In genomic region chr10:103824281-103824680, GRCh38 we compare ENCODE assay signal across 19 cellular contexts. TPM values are rescaled to one million over a fixed set of nuclear protein-coding genes. Genes with fewer than 3 reads are reported as not detected.
DNase-seq lines count a peak whose midpoint lies in the region; ATAC-seq, FAIRE-seq and TF ChIP-seq lines count a peak whose summit lies in the region.
"Had no signal": no experiment of that assay in that cellular context is flagged by ENCODE, and none has a peak within 500 bp of the region (broad histone marks: within the 10 kb centered on the region; RNA-seq: fewer than 3 reads in every experiment).

No MANE protein-coding gene starts in this region.

- peaks cover 6% of the 10 kb centered on the region for H3K27me3 Mint-ChIP-seq in activated naive CD4-positive, alpha-beta T cell treated with anti-CD3 and anti-CD28 coated beads for 36 hours (ENCODE audit: low read depth)
- H3K27me3 Mint-ChIP-seq in activated T-helper 17 cell treated with anti-CD3 and anti-CD28 coated beads, Interleukin-2, amount 50 U/mL, for 72 hours: peaks cover 9% of the 10 kb centered on the region
- peaks cover 5% of the 10 kb centered on the region for H3K27me3 Mint-ChIP-seq in type B pancreatic cell
- H3K27me3 Mint-ChIP-seq in natural killer cell treated with Interleukin-12 subunit alpha and Interleukin-12 subunit beta and Interleukin-15 and Interleukin-18, amount 100 ng/mL, for 72 hours: peaks cover 6 to 16% of the 10 kb centered on the region in 2 donors

- CTCF ChIA-PET in activated naive CD4-positive, alpha-beta T cell treated with anti-CD3 and anti-CD28 coated beads for 36 hours (lab: Charles Lee): interaction anchor here (0.7 kb wide), 1 partner anchor 112 kb away, joined by 3 read pairs; no protein-coding TSS in a partner anchor

- H3K27me3 ChIP-seq in iPS-15b (ENCODE audit: control insufficient read depth, insufficient read depth, low read length): no peaks in the 10 kb centered on the region
- H3K27me3 ChIP-seq: Peyer's patch had no signal

- no peak overlapping the region for H3K4me3 ChIP-seq in iPS-15b (ENCODE audit: low read depth, low read length)
- H3K4me3 ChIP-seq: GM23248, Peyer's patch had no signal

- intact Hi-C loops in activated naive CD4-positive, alpha-beta T cell treated with anti-CD3 and anti-CD28 coated beads for 36 hours (cut with micrococcal nuclease): no loop called here

- H3K27ac Mint-ChIP-seq in activated naive CD4-positive, alpha-beta T cell treated with anti-CD3 and anti-CD28 coated beads for 36 hours: peak overlapping the region; percentile 37
- H3K27ac Mint-ChIP-seq in activated T-helper 17 cell treated with anti-CD3 and anti-CD28 coated beads, Interleukin-2, amount 50 U/mL, for 72 hours: peak overlapping the region; percentile 8
- peak overlapping the region; percentile 71 for H3K27ac Mint-ChIP-seq in type B pancreatic cell
- H3K27ac Mint-ChIP-seq in natural killer cell treated with Interleukin-12 subunit alpha and Interleukin-12 subunit beta and Interleukin-15 and Interleukin-18, amount 100 ng/mL, for 72 hours: no peak overlapping the region
- H3K27ac Mint-ChIP-seq: IgD-negative memory B cell had no signal

- H3K4me1 ChIP-seq in iPS-15b (ENCODE audit: control insufficient read depth, insufficient read depth, low read length): no peaks in the 10 kb centered on the region

- H3K4me1 Mint-ChIP-seq in activated naive CD4-positive, alpha-beta T cell treated with anti-CD3 and anti-CD28 coated beads for 36 hours (ENCODE audit: low read depth): no peaks in the 10 kb centered on the region
- peaks cover 3% of the 10 kb centered on the region for H3K4me1 Mint-ChIP-seq in activated T-helper 17 cell treated with anti-CD3 and anti-CD28 coated beads, Interleukin-2, amount 50 U/mL, for 72 hours
- H3K4me1 Mint-ChIP-seq in type B pancreatic cell (ENCODE audit: unreplicated experiment): peaks cover 53% of the 10 kb centered on the region
- peaks cover 5 to 6% of the 10 kb centered on the region in 2 donors for H3K4me1 Mint-ChIP-seq in natural killer cell treated with Interleukin-12 subunit alpha and Interleukin-12 subunit beta and Interleukin-15 and Interleukin-18, amount 100 ng/mL, for 72 hours (ENCODE audit: low read depth in 2 of 2)
- H3K4me1 Mint-ChIP-seq: IgD-negative memory B cell had no signal

- H3K36me3 Mint-ChIP-seq in activated naive CD4-positive, alpha-beta T cell treated with anti-CD3 and anti-CD28 coated beads for 36 hours (ENCODE audit: low read depth): no peaks in the 10 kb centered on the region
- no peaks in the 10 kb centered on the region for H3K36me3 Mint-ChIP-seq in activated T-helper 17 cell treated with anti-CD3 and anti-CD28 coated beads, Interleukin-2, amount 50 U/mL, for 72 hours (ENCODE audit: low read depth)
- peaks cover 4% of the 10 kb centered on the region for H3K36me3 Mint-ChIP-seq in type B pancreatic cell
- no peaks in the 10 kb centered on the region for H3K36me3 Mint-ChIP-seq in natural killer cell treated with Interleukin-12 subunit alpha and Interleukin-12 subunit beta and Interleukin-15 and Interleukin-18, amount 100 ng/mL, for 72 hours
- H3K36me3 Mint-ChIP-seq: CD4-positive, alpha-beta memory T cell; IgD-negative memory B cell had no signal

- TF ChIP-seq CTCF in type B pancreatic cell (conservative IDR thresholded peaks at IDR 0.05) (no peak), D721Med (IDR thresholded peaks at IDR 0.05; ENCODE audit: insufficient read depth, missing control alignments) (no peak)

- no peaks in the 10 kb centered on the region for H3K9me3 ChIP-seq in iPS-15b (ENCODE audit: control insufficient read depth, insufficient read depth, low read length)
- H3K9me3 ChIP-seq: Peyer's patch had no signal

- no peaks in the 10 kb centered on the region for H3K9me3 Mint-ChIP-seq in activated naive CD4-positive, alpha-beta T cell treated with anti-CD3 and anti-CD28 coated beads for 36 hours
- H3K9me3 Mint-ChIP-seq in activated T-helper 17 cell treated with anti-CD3 and anti-CD28 coated beads, Interleukin-2, amount 50 U/mL, for 72 hours: no peaks in the 10 kb centered on the region
- no peaks in the 10 kb centered on the region for H3K9me3 Mint-ChIP-seq in type B pancreatic cell
- H3K9me3 Mint-ChIP-seq in natural killer cell treated with Interleukin-12 subunit alpha and Interleukin-12 subunit beta and Interleukin-15 and Interleukin-18, amount 100 ng/mL, for 72 hours: no peaks in the 10 kb centered on the region
- H3K9me3 Mint-ChIP-seq: IgD-negative memory B cell had no signal

- no peak for DNase-seq in activated naive CD4-positive, alpha-beta T cell treated with anti-CD3 and anti-CD28 coated beads for 36 hours
- DNase-seq in activated naive CD4-positive, alpha-beta T cell treated with anti-CD3 and anti-CD28 coated beads, Interleukin-2, amount 50 U/mL, for 16 hours: no peak
- no peak for DNase-seq in type B pancreatic cell (ENCODE audit: extremely low spot score, unreplicated experiment)
- no peak for DNase-seq in D721Med (ENCODE audit: insufficient read length, low spot score)
- no peak for DNase-seq in natural killer cell treated with Interleukin-12 subunit alpha and Interleukin-12 subunit beta and Interleukin-15 and Interleukin-18, amount 100 ng/mL, for 72 hours (ENCODE audit: low spot score)
- DNase-seq in NCI-H187 (lab: John Stamatoyannopoulos, UW): no peak
- DNase-seq: CD4-positive, alpha-beta memory T cell; DMS79 treated with DMSO at 0.1 percent for 48 hours; GM23248; NCI-H1694; NCI-H446; NCI-H82; Peyer's patch; SIG-M5 had no signal

- H3K36me3 ChIP-seq in iPS-15b (ENCODE audit: control insufficient read depth, insufficient read depth, low read length): no peaks in the 10 kb centered on the region
- H3K36me3 ChIP-seq: Peyer's patch had no signal

- H3K9ac ChIP-seq in iPS-15b (ENCODE audit: low read depth, low read length): peak overlapping the region; percentile 24
- H3K9ac ChIP-seq: GM23248 had no signal

- no peak overlapping the region for H3K4me3 Mint-ChIP-seq in activated naive CD4-positive, alpha-beta T cell treated with anti-CD3 and anti-CD28 coated beads for 36 hours
- no peak overlapping the region for H3K4me3 Mint-ChIP-seq in activated T-helper 17 cell treated with anti-CD3 and anti-CD28 coated beads, Interleukin-2, amount 50 U/mL, for 72 hours
- no peak overlapping the region for H3K4me3 Mint-ChIP-seq in type B pancreatic cell
- no peak overlapping the region for H3K4me3 Mint-ChIP-seq in natural killer cell treated with Interleukin-12 subunit alpha and Interleukin-12 subunit beta and Interleukin-15 and Interleukin-18, amount 100 ng/mL, for 72 hours
- H3K4me3 Mint-ChIP-seq: CD4-positive, alpha-beta memory T cell had no signal

- no peak for FAIRE-seq in D721Med (lab: Jason Lieb, UNC)
- FAIRE-seq: G401.6 had no signal

- ATAC-seq in activated T-helper 17 cell treated with anti-CD3 and anti-CD28 coated beads, Interleukin-2, amount 50 U/mL, for 72 hours (replicated peaks): no peak
- ATAC-seq in natural killer cell treated with Interleukin-12 subunit alpha and Interleukin-12 subunit beta and Interleukin-15 and Interleukin-18, amount 100 ng/mL, for 72 hours: no peak
- ATAC-seq: HCT116 had no signal

RNA-seq across cellular contexts. Expression of gene SH3PXD2A, which starts 31.1 kb away (rescaled TPM):
- total RNA-seq in activated naive CD4-positive, alpha-beta T cell treated with anti-CD3 and anti-CD28 coated beads for 36 hours: 1 to 10 TPM; 7.8 to 8.5 TPM
- total RNA-seq in activated T-helper 17 cell treated with anti-CD3 and anti-CD28 coated beads, Interleukin-2, amount 50 U/mL, for 72 hours: 10 to 100 TPM in 1 of 2 donors, 1 to 10 TPM in 1; 8.0 to 19.3 TPM
- total RNA-seq in type B pancreatic cell (ENCODE audit: low replicate concordance): 22.3 and 38.6 TPM in 2 replicates
- total RNA-seq in natural killer cell treated with Interleukin-12 subunit alpha and Interleukin-12 subunit beta and Interleukin-15 and Interleukin-18, amount 100 ng/mL, for 72 hours: 1 to 10 TPM; 3.4 to 7.6 TPM

Comparison
In these comparisons a context has a peak if more than half of its experiments do, and no peak if none do; other contexts are left out.
1. H3K27ac Mint-ChIP-seq: peak in activated naive CD4-positive, alpha-beta T cell treated with anti-CD3 and anti-CD28 coated beads for 36 hours (single experiment), activated T-helper 17 cell treated with anti-CD3 and anti-CD28 coated beads, Interleukin-2, amount 50 U/mL, for 72 hours (single experiment) and type B pancreatic cell (single experiment); none in natural killer cell treated with Interleukin-12 subunit alpha and Interleukin-12 subunit beta and Interleukin-15 and Interleukin-18, amount 100 ng/mL, for 72 hours (0 of 2).